ENCODE assay signal across 10 cellular contexts in the genomic region with DNA sequence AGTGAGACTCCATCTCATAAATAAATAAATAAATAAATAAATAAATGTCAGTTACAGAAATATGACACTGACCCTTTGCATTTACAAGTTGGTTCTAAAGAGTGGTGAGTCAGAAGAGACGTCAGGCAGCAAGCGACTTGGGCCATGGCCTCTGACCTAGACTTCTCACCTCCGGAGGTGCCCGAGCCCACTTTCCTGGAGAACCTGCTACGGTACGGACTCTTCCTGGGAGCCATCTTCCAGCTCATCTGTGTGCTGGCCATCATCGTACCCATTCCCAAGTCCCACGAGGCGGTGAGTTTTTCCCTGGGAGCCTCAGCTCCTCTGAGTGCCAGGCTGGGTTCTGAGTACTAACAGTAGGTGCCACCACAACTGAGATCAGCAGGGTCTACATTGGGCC. TPM values are rescaled to one million over a fixed set of nuclear protein-coding genes. Genes with fewer than 3 reads are reported as not detected.
"Had no signal": no experiment of that assay in that cellular context is flagged by ENCODE, and none has a peak within 500 bp of the region (broad histone marks: within the 10 kb centered on the region; RNA-seq: fewer than 3 reads in every experiment).

No MANE protein-coding gene starts in this region.

- H3K4me1 ChIP-seq: HAP-1 had no signal

- ATAC-seq: HCT116, K562 had no signal

- H3K4me3 ChIP-seq: GM23248, HAP-1, K562 had no signal

- DNase-seq: GM23248, GOT3, H7, HFFc6, IMR-90 had no signal

- H3K9ac ChIP-seq: GM23248 had no signal

- H2AFZ ChIP-seq: GM23248 had no signal

- H3K9me3 ChIP-seq: HAP-1 had no signal

RNA-seq across cellular contexts. Expression of gene GHRH, which starts 39.5 kb away (rescaled TPM):
- total RNA-seq: GM23248, H4, H7, HFFc6, HT-29, IMR-90, K562 had no signal
- polyA plus RNA-seq: GM23248, IMR-90, K562 had no signal
